26 cellular contexts compared by ENCODE assay signal in the genomic region with DNA sequence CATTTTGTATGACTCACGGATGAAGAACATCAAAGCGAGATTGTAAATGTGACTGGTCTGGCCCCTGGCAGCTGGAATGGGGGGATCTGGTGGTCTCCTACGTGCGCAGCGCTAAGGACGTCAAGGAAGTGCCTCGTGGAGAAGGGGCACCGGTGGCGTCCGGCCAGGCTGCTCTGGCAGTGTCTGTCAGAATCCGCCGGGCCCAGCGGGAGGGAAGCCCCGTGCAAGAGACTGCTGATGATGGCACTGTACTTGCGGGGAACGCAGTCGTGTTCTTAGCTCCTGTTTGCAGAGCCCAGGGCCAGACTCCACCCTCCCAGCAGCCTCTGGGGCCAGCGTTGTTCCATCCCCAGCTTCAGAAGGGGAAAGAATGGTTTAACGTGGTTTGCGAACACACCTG.
"Had no signal": no experiment of that assay in that cellular context is flagged by ENCODE, and none has a peak within 500 bp of the region (broad histone marks: within the 10 kb centered on the region; RNA-seq: fewer than 3 reads in every experiment).

No MANE protein-coding gene starts in this region.

- ATAC-seq: activated CD8-positive, alpha-beta T cell treated with anti-CD3 and anti-CD28 coated beads for 36 hours; activated T-cell treated with anti-CD3 and anti-CD28 coated beads, Interleukin-2, amount 50 U/mL, for 4 hours; activated T-helper 17 cell treated with anti-CD3 and anti-CD28 coated beads, Interleukin-2, amount 50 U/mL, for 72 hours; effector memory CD8-positive, alpha-beta T cell; gastrocnemius medialis; left colon; naive thymus-derived CD8-positive, alpha-beta T cell; psoas muscle had no signal

- H3K27ac ChIP-seq: gastrocnemius medialis, parathyroid adenoma, psoas muscle, upper lobe of left lung had no signal

- H3K9me3 ChIP-seq: gastrocnemius medialis, psoas muscle, thoracic aorta, upper lobe of left lung had no signal

- H3K9ac ChIP-seq: parathyroid adenoma had no signal

- H3K4me1 ChIP-seq: gastrocnemius medialis, parathyroid adenoma, psoas muscle, upper lobe of left lung had no signal

- FAIRE-seq: bronchial epithelial cell, keratinocyte had no signal

- H3K27me3 ChIP-seq: upper lobe of left lung had no signal

- DNase-seq: activated B cell treated with CpG ODN at 0.5 μM for 24 hours; activated CD4-positive, alpha-beta T cell treated with anti-CD3 and anti-CD28 coated beads, Interleukin-2, amount 50 U/mL, for 1 hour; activated CD8-positive, alpha-beta T cell treated with anti-CD3 and anti-CD28 coated beads for 36 hours; activated gamma-delta T cell treated with Interleukin-2 at 50 U/mL for 16 hours; activated naive CD4-positive, alpha-beta T cell treated with anti-CD3 and anti-CD28 coated beads, Interleukin-2, amount 50 U/mL, for 16 hours; activated T-cell treated with anti-CD3 and anti-CD28 coated beads, Interleukin-2, amount 50 U/mL, for 4 hours; amniotic stem cell; cerebellar nuclear complex; effector memory CD8-positive, alpha-beta T cell; erythroblast; gastrocnemius medialis; hippocampal formation; left colon; midbrain; naive thymus-derived CD8-positive, alpha-beta T cell; occipital lobe; stimulated activated CD4-positive, alpha-beta T cell treated with anti-CD3 and anti-CD28 coated beads, Interleukin-2, amount 100 ng/mL, for 48 hours; stimulated activated naive CD4-positive, alpha-beta T cell treated with Interleukin-2 at 50 U/mL for 16 hours; T-helper 1 cell had no signal

- H3K4me3 ChIP-seq: gastrocnemius medialis, psoas muscle, thoracic aorta, upper lobe of left lung had no signal

- H2AFZ ChIP-seq: parathyroid adenoma had no signal

- H3K79me2 ChIP-seq: parathyroid adenoma had no signal

- H3K36me3 ChIP-seq: gastrocnemius medialis, thoracic aorta, upper lobe of left lung had no signal
